In genomic region chr6:169286961-169287360, GRCh38 we compare ENCODE assay signal across 8 cellular contexts. TPM values are rescaled to one million over a fixed set of nuclear protein-coding genes. Genes with fewer than 3 reads are reported as not detected.
"Had no signal": no experiment of that assay in that cellular context is flagged by ENCODE, and none has a peak within 500 bp of the region (broad histone marks: within the 10 kb centered on the region; RNA-seq: fewer than 3 reads in every experiment).

No MANE protein-coding gene starts in this region.

- H3K9me3 Mint-ChIP-seq: HFFc6 had no signal

- ATAC-seq: HCT116 had no signal

- H3K4me1 Mint-ChIP-seq: IgD-negative memory B cell had no signal

- H3K27ac ChIP-seq: GM23248 had no signal

- H3K4me3 ChIP-seq: GM23248, HAP-1 had no signal

- H3K36me3 Mint-ChIP-seq: IgD-negative memory B cell had no signal

- H2AFZ ChIP-seq: GM23248 had no signal

- H3K9me3 ChIP-seq: HAP-1 had no signal

- DNase-seq: GM23248, GOT3, H7, HFFc6 had no signal

- H3K9ac ChIP-seq: GM23248 had no signal

- H3K4me3 Mint-ChIP-seq: HFFc6, IgD-negative memory B cell had no signal

- H3K4me1 ChIP-seq: HAP-1 had no signal

- H3K27ac Mint-ChIP-seq: HFFc6, IgD-negative memory B cell had no signal

- H3K36me3 ChIP-seq: HAP-1 had no signal

RNA-seq across cellular contexts. Expression of gene THBS2, which starts 33.3 kb away (rescaled TPM):
- total RNA-seq: HT-29 had no signal
